Comparison of ENCODE assay signal across 1 cellular context in the genomic region with DNA sequence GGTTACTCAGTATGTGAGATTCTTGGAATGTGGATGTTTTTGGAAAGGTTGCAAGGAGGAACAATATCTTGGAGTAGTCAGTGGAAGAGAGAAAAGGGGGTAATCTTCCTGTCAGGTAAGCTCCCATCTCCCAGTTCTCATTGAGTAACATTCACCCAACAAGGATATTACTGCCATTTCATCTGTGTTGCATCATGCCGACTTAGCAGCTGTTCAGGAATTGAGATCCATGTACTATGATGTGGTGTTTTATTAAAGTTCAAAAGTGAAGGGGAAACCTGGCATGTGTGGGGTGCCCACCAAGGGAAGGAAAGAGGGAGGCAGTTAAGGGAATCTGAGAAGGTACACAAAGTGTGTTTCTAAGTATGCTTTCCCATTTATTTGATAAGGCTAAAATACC.
A peak's percentile ranks its signal among the peaks of the same experiment; 100 is the strongest.
TF ChIP-seq lines count a peak whose summit lies in the region.

No MANE protein-coding gene starts in this region.

TF ChIP-seq in HEK293, 187 proteins besides CTCF, POLR2A, EP300 and RAD21:
- TF ChIP-seq, protein P1, sequence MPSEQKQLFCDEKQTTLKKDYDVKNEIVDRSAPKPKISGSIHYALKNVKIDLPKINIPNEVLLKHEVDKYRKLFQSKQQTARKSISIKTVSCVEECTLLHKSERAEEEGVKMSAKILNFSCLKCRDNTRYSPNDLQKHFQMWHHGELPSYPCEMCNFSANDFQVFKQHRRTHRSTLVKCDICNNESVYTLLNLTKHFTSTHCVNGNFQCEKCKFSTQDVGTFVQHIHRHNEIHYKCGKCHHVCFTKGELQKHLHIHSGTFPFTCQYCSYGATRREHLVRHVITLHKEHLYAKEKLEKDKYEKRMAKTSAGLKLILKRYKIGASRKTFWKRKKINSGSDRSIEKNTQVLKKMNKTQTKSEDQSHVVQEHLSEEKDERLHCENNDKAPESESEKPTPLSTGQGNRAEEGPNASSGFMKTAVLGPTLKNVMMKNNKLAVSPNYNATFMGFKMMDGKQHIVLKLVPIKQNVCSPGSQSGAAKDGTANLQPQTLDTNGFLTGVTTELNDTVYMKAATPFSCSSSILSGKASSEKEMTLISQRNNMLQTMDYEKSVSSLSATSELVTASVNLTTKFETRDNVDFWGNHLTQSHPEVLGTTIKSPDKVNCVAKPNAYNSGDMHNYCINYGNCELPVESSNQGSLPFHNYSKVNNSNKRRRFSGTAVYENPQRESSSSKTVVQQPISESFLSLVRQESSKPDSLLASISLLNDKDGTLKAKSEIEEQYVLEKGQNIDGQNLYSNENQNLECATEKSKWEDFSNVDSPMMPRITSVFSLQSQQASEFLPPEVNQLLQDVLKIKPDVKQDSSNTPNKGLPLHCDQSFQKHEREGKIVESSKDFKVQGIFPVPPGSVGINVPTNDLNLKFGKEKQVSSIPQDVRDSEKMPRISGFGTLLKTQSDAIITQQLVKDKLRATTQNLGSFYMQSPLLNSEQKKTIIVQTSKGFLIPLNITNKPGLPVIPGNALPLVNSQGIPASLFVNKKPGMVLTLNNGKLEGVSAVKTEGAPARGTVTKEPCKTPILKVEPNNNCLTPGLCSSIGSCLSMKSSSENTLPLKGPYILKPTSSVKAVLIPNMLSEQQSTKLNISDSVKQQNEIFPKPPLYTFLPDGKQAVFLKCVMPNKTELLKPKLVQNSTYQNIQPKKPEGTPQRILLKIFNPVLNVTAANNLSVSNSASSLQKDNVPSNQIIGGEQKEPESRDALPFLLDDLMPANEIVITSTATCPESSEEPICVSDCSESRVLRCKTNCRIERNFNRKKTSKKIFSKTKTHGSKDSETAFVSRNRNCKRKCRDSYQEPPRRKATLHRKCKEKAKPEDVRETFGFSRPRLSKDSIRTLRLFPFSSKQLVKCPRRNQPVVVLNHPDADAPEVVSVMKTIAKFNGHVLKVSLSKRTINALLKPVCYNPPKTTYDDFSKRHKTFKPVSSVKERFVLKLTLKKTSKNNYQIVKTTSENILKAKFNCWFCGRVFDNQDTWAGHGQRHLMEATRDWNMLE (tag by site-specific recombination; conservative IDR thresholded peaks at IDR 0.05; ENCODE audit: low read depth): no peak
- TF ChIP-seq ZNF37A (tag by site-specific recombination; IDR thresholded peaks at IDR 0.05) (no peak), ZNF175 (tag by site-specific recombination; IDR thresholded peaks at IDR 0.05) (no peak), ZEB2 (tag by site-specific recombination; IDR thresholded peaks at IDR 0.05) (no peak), ZNF621 (tag by site-specific recombination; IDR thresholded peaks at IDR 0.05) (no peak), ZNF76 (tag by site-specific recombination; IDR thresholded peaks at IDR 0.05; ENCODE audit: borderline replicate concordance, low read depth) (no peak)
- TF ChIP-seq, protein P2, sequence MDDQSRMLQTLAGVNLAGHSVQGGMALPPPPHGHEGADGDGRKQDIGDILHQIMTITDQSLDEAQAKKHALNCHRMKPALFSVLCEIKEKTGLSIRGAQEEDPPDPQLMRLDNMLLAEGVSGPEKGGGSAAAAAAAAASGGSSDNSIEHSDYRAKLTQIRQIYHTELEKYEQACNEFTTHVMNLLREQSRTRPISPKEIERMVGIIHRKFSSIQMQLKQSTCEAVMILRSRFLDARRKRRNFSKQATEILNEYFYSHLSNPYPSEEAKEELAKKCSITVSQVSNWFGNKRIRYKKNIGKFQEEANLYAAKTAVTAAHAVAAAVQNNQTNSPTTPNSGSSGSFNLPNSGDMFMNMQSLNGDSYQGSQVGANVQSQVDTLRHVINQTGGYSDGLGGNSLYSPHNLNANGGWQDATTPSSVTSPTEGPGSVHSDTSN (CRISPR knock-in tag; IDR thresholded peaks at IDR 0.05): no peak
- TF ChIP-seq, protein P3, sequence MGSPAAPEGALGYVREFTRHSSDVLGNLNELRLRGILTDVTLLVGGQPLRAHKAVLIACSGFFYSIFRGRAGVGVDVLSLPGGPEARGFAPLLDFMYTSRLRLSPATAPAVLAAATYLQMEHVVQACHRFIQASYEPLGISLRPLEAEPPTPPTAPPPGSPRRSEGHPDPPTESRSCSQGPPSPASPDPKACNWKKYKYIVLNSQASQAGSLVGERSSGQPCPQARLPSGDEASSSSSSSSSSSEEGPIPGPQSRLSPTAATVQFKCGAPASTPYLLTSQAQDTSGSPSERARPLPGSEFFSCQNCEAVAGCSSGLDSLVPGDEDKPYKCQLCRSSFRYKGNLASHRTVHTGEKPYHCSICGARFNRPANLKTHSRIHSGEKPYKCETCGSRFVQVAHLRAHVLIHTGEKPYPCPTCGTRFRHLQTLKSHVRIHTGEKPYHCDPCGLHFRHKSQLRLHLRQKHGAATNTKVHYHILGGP (tag by site-specific recombination; IDR thresholded peaks at IDR 0.05): peak; percentile 47; the same call in 1 of the 2 replicates
- TF ChIP-seq, protein P4, sequence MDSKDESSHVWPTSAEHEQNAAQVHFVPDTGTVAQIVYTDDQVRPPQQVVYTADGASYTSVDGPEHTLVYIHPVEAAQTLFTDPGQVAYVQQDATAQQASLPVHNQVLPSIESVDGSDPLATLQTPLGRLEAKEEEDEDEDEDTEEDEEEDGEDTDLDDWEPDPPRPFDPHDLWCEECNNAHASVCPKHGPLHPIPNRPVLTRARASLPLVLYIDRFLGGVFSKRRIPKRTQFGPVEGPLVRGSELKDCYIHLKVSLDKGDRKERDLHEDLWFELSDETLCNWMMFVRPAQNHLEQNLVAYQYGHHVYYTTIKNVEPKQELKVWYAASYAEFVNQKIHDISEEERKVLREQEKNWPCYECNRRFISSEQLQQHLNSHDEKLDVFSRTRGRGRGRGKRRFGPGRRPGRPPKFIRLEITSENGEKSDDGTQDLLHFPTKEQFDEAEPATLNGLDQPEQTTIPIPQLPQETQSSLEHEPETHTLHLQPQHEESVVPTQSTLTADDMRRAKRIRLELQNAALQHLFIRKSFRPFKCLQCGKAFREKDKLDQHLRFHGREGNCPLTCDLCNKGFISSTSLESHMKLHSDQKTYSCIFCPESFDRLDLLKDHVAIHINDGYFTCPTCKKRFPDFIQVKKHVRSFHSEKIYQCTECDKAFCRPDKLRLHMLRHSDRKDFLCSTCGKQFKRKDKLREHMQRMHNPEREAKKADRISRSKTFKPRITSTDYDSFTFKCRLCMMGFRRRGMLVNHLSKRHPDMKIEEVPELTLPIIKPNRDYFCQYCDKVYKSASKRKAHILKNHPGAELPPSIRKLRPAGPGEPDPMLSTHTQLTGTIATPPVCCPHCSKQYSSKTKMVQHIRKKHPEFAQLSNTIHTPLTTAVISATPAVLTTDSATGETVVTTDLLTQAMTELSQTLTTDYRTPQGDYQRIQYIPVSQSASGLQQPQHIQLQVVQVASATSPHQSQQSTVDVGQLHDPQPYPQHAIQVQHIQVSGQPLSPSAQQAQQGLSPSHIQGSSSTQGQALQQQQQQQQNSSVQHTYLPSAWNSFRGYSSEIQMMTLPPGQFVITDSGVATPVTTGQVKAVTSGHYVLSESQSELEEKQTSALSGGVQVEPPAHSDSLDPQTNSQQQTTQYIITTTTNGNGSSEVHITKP (tag by site-specific recombination; IDR thresholded peaks at IDR 0.05): no peak
